Comparison of ENCODE assay signal across 1 cellular context in genomic region chr2:11540148-11540995, GRCh38.
TF ChIP-seq lines count a peak whose summit lies in the region.

No MANE protein-coding gene starts in this region.

TF ChIP-seq in HepG2, 621 proteins besides CTCF, POLR2A, EP300 and RAD21 (continued from another document and continues in another):
- no peak for TF ChIP-seq ZHX2 (IDR thresholded peaks at IDR 0.05; ENCODE audit: low read depth)
- TF ChIP-seq ZHX2 (CRISPR knock-in tag; IDR thresholded peaks at IDR 0.05; ENCODE audit: borderline replicate concordance), result no peak
- no peak for TF ChIP-seq FOXK2 (IDR thresholded peaks at IDR 0.05)
- no peak for TF ChIP-seq ZNF646 (CRISPR knock-in tag; IDR thresholded peaks at IDR 0.05)
- TF ChIP-seq FOSL2 (CRISPR knock-in tag; IDR thresholded peaks at IDR 0.05), result no peak
- TF ChIP-seq ZBED4 (CRISPR knock-in tag; IDR thresholded peaks at IDR 0.05; ENCODE audit: borderline replicate concordance), result no peak
- no peak; the same call in 1 of the 2 replicates for TF ChIP-seq NR2F6 (IDR thresholded peaks at IDR 0.05)
- no peak for TF ChIP-seq NR2F6 (CRISPR knock-in tag; IDR thresholded peaks at IDR 0.05)
- TF ChIP-seq MNT (IDR thresholded peaks at IDR 0.05), result no peak
- TF ChIP-seq KMT2A (CRISPR knock-in tag; IDR thresholded peaks at IDR 0.05), result no peak; the same call in 1 of the 2 replicates
- TF ChIP-seq POGK (CRISPR knock-in tag; conservative IDR thresholded peaks at IDR 0.05), result no peak
- TF ChIP-seq ZMAT3 (CRISPR knock-in tag; conservative IDR thresholded peaks at IDR 0.05), result no peak
- TF ChIP-seq ATF6 (CRISPR knock-in tag; conservative IDR thresholded peaks at IDR 0.05), result no peak
- TF ChIP-seq ZNF800 (CRISPR knock-in tag; IDR thresholded peaks at IDR 0.05), result 0 out of 2 replicates have a peak, but pooled peaks have one; percentile 26
- no peak for TF ChIP-seq BCLAF1 (IDR thresholded peaks at IDR 0.05)
- TF ChIP-seq ASH2L (IDR thresholded peaks at IDR 0.05; ENCODE audit: insufficient read length, low read depth, low read length), result peak; percentile 5
- no peak for TF ChIP-seq ZNF557 (CRISPR knock-in tag; IDR thresholded peaks at IDR 0.05)
- no peak for TF ChIP-seq NFKBIZ (CRISPR knock-in tag; IDR thresholded peaks at IDR 0.05)
- no peak for TF ChIP-seq SIN3B (IDR thresholded peaks at IDR 0.05; ENCODE audit: low read length)
- TF ChIP-seq RCOR2 (CRISPR knock-in tag; IDR thresholded peaks at IDR 0.05), result no peak
